ENCODE assay signal across 8 cellular contexts in genomic region chr5:58466939-58467338, GRCh38. TPM values are rescaled to one million over a fixed set of nuclear protein-coding genes. Genes with fewer than 3 reads are reported as not detected.
A peak's percentile ranks its signal among the peaks of the same experiment; 100 is the strongest.
DNase-seq lines count a peak whose midpoint lies in the region; ATAC-seq and TF ChIP-seq lines count a peak whose summit lies in the region.

No MANE protein-coding gene starts in this region.

- H3K36me3 Mint-ChIP-seq in T-cell, result no peaks in the 10 kb centered on the region

- no peak overlapping the region for H3K27ac ChIP-seq in coronary artery

- TF ChIP-seq CTCF in coronary artery (IDR thresholded peaks at IDR 0.05), result no peak

- peaks cover 0 to 2% (median 0%) of the 10 kb centered on the region in 3 donors for H3K4me1 Mint-ChIP-seq in T-cell

- H3K27me3 Mint-ChIP-seq in T-cell, result no peaks in the 10 kb centered on the region

- POLR2A ChIA-PET in T-cell (lab: Charles Lee), result interaction anchor here in 1 of 2 donors (0.6 kb wide), 1 partner anchor 1174 kb away, joined by 3 read pairs; no protein-coding TSS in a partner anchor

- H3K4me3 Mint-ChIP-seq in T-cell, result no peak overlapping the region

- ATAC-seq in GM19467 (IDR thresholded peaks at IDR 0.05; ENCODE audit: unreplicated experiment), result peak; percentile 100
- peak; percentile 99 for ATAC-seq in HG03175 (IDR thresholded peaks at IDR 0.05; ENCODE audit: unreplicated experiment)
- peak in 3 of 4 experiments; percentile 26 to 56 (median 50) for ATAC-seq in T-cell (replicated peaks in 1 of 4)

- no peaks in the 10 kb centered on the region for H3K9me3 Mint-ChIP-seq in T-cell

- CTCF ChIA-PET in T-cell (lab: Charles Lee), result interaction anchor here in 1 of 2 donors (0.6 kb wide), 1 partner anchor 62 kb away, joined by 3 read pairs; no protein-coding TSS in a partner anchor

- H3K4me3 ChIP-seq in coronary artery, result no peak overlapping the region

- no peak overlapping the region for H3K27ac Mint-ChIP-seq in T-cell

- DNase-seq in ELF-1 (ENCODE audit: low read depth, low spot score) (peak; percentile 24), T-cell (peak in 1 of 34 experiments; percentile 12), iPS-NIHi7 (ENCODE audit: extremely low spot score) (peak; percentile 42), coronary artery (ENCODE audit: low spot score) (no peak), occipital lobe (lab: John Stamatoyannopoulos, UW) (no peak), NCI-H1694 (lab: John Stamatoyannopoulos, UW) (no peak)

RNA-seq across cellular contexts. Expression of gene PLK2, which starts 7.1 kb away (rescaled TPM):
- total RNA-seq in T-cell (10 to 100 TPM in 3 of 5 donors, 1 to 10 TPM in 2; 5.9 to 32.1 (median 10.3) TPM), occipital lobe (448 TPM)

RNA-seq across cellular contexts. Expression of gene GAPT, which starts 24.3 kb away (rescaled TPM):
- total RNA-seq in T-cell (1 to 10 TPM in 1 of 5 donors, under 1 TPM in 4; 0.38 to 2.2 (median 0.85) TPM), occipital lobe (0.31 TPM)

Comparison
In these comparisons a context has a peak if more than half of its experiments do, and no peak if none do; other contexts are left out.
1. DNase-seq: peak in ELF-1 (single experiment) and iPS-NIHi7 (single experiment); none in coronary artery (single experiment), occipital lobe (single experiment) and NCI-H1694 (single experiment).
2. ATAC-seq: peak in every context shown above with its lines; median percentile 100 in GM19467; 99 in HG03175; 50 in T-cell.
3. RNA of gene PLK2, which starts 7.1 kb away (total RNA-seq): 448 TPM in occipital lobe (single experiment); 5.9 to 32.1 TPM in T-cell; every median in the first group is over 10 times any median in the second.